ENCODE assay signal across 8 cellular contexts in the genomic region with DNA sequence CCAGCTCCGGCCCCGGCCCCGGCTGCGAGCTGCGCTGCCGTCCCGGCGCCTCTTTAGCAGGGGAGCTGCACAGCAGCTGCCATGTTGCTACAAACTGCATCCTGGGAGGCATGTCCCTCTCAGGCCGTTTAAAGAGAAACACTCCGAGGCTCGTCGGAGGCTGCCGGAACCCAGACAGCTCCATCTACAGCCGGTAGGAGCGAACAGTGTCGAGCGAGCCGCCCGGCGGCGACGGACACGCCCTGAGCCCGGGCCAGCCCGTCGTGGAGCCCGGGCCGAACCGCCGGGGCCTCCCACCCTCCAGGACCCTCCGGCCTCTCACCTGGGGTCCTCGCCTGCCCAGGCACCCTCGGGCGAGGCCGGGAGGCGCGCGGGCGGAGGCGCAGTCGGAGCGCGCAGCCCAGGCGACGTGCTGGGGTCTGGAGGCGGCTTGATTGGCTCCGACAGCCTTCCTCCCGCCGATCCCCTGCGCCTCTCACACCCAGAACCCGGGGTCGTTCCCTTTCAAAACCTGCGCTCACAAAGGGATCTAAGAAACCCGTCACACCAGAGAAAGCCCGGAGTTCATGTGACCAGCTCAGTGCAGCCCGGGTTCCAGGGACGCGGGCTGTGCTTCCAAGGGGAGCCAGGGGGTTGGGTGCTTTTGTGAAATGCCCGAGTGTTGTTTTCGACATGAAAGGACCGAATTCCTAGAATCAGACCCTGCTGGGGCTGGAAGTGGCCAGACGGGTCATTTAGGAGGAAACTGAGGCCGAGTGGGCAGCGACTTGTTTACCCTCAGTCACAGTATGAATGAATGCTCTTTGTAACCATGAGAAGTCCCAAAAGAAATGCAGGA. TPM values are rescaled to one million over a fixed set of nuclear protein-coding genes. Genes with fewer than 3 reads are reported as not detected.
DNase-seq lines count a peak whose midpoint lies in the region; ATAC-seq and TF ChIP-seq lines count a peak whose summit lies in the region.

A gene (minus strand): TSS at position 570 of the 838 bp plus-strand sequence. CDS start 5,040 bp downstream, outside the sequence.

- DNase-seq in EH (ENCODE audit: low read depth) = peak; percentile 90
- DNase-seq in KBM-7 = peak; percentile 83
- DNase-seq in RWPE2 (ENCODE audit: low spot score) = no peak
- peak; percentile 75 for DNase-seq in activated effector memory CD4-positive, alpha-beta T cell treated with Interleukin-2 at 50 U/mL for 16 hours
- peak; percentile 62 to 75 for DNase-seq in foreskin keratinocyte
- DNase-seq in neuronal stem cell (ENCODE audit: low spot score) = peak; percentile 71

- H4K8ac ChIP-seq in neuronal stem cell (ENCODE audit: low read depth, low read length) = peak within 1 kb of the TSS; percentile 86

- H3K4me2 ChIP-seq in neuronal stem cell (ENCODE audit: insufficient read depth, low read length, poor library complexity, severe bottlenecking) = peak within 1 kb of the TSS; percentile 86

- no peak within 1 kb of the TSS for H4K91ac ChIP-seq in neuronal stem cell (ENCODE audit: low read depth, low read length, poor library complexity)

- H3K79me1 ChIP-seq in neuronal stem cell (ENCODE audit: low read depth, low read length) = peaks cover 6% of the 10 kb centered on the region

- H2BK120ac ChIP-seq in neuronal stem cell (ENCODE audit: low read depth, low read length) = peak within 1 kb of the TSS; percentile 41

- TF ChIP-seq CTCF in RWPE2 (IDR thresholded peaks at IDR 0.05; ENCODE audit: poor library complexity, severe bottlenecking) = peak; percentile 74
- peak; percentile 80 for TF ChIP-seq CTCF in foreskin keratinocyte (conservative IDR thresholded peaks at IDR 0.05)

- in situ Hi-C loops in KBM-7 (cut with MboI; ENCODE audit: low pct_unique_long_range_greater_than_20kb, low sequenced_read_pairs) = no loop called here

- no peak within 1 kb of the TSS for H2BK12ac ChIP-seq in neuronal stem cell (ENCODE audit: low read length)

- H3K4me3 ChIP-seq in RWPE2 (ENCODE audit: severe bottlenecking) (peak within 1 kb of the TSS; percentile 95), neuronal stem cell (ENCODE audit: low read length in 2 of 2) (peak within 1 kb of the TSS; percentile 63 to 81), subcutaneous abdominal adipose tissue (ENCODE audit: low read depth in 1 of 5, low read length in 5 of 5) (peak within 1 kb of the TSS; percentile 78 to 87 (median 85))

- no peak within 1 kb of the TSS for H3K14ac ChIP-seq in neuronal stem cell (ENCODE audit: low read length)

- H2BK5ac ChIP-seq in neuronal stem cell (ENCODE audit: low read length) = no peak within 1 kb of the TSS

- peak within 1 kb of the TSS; percentile 95 for H2BK15ac ChIP-seq in neuronal stem cell (ENCODE audit: low read length)

- peak within 1 kb of the TSS; percentile 96 for H3K18ac ChIP-seq in neuronal stem cell (ENCODE audit: low read length)

- no peak within 1 kb of the TSS for H2AK5ac ChIP-seq in neuronal stem cell (ENCODE audit: low read depth, low read length)

- peak within 1 kb of the TSS; percentile 94 for H2AFZ ChIP-seq in neuronal stem cell (ENCODE audit: low read length)

- H3K36me3 ChIP-seq in RWPE2 (ENCODE audit: low read depth) (peaks cover 17% of the 10 kb centered on the region; the same call in 1 of the 2 replicates), neuronal stem cell (replicated peaks in 1 of 2; ENCODE audit: control insufficient read depth in 2 of 2, insufficient read depth in 2 of 2, low read length in 2 of 2) (peaks cover 2 to 16% of the 10 kb centered on the region in 2 donors), subcutaneous abdominal adipose tissue (ENCODE audit: control insufficient read depth in 5 of 5, insufficient read depth in 5 of 5, low read length in 5 of 5) (peaks cover 0 to 11% (median 6%) of the 10 kb centered on the region in 5 donors)

- H3K4me1 ChIP-seq in RWPE2 (ENCODE audit: insufficient read depth, poor library complexity, severe bottlenecking) = peaks cover 4% of the 10 kb centered on the region
- H3K4me1 ChIP-seq in foreskin keratinocyte = peaks cover 9% of the 10 kb centered on the region
- H3K4me1 ChIP-seq in neuronal stem cell (ENCODE audit: control insufficient read depth in 2 of 2, insufficient read depth in 1 of 2, low read depth in 1 of 2, low read length in 2 of 2) = peaks cover 2 to 7% of the 10 kb centered on the region in 2 donors
- peaks cover 2 to 24% (median 20%) of the 10 kb centered on the region in 5 donors for H3K4me1 ChIP-seq in subcutaneous abdominal adipose tissue (ENCODE audit: control insufficient read depth in 5 of 5, insufficient read depth in 5 of 5, low read length in 5 of 5)

- H3K23ac ChIP-seq in neuronal stem cell (ENCODE audit: low read depth, low read length, poor library complexity) = peak within 1 kb of the TSS; percentile 98

- peak within 1 kb of the TSS; percentile 87 for H3K9ac ChIP-seq in neuronal stem cell (ENCODE audit: low read depth, low read length, poor library complexity)
- H3K9ac ChIP-seq in subcutaneous abdominal adipose tissue (ENCODE audit: low read length in 5 of 5) = peak within 1 kb of the TSS; percentile 71 to 90 (median 81)

- H3K27ac ChIP-seq in RWPE2 (ENCODE audit: poor library complexity, severe bottlenecking) = peak within 1 kb of the TSS; percentile 20
- peak within 1 kb of the TSS; percentile 45 for H3K27ac ChIP-seq in foreskin keratinocyte
- peak within 1 kb of the TSS; percentile 1 for H3K27ac ChIP-seq in neuronal stem cell (replicated peaks; ENCODE audit: low read length)
- peak within 1 kb of the TSS; percentile 64 for H3K27ac ChIP-seq in subcutaneous abdominal adipose tissue (ENCODE audit: low read depth, low read length)

- no peaks in the 10 kb centered on the region for H3K27me3 ChIP-seq in RWPE2 (ENCODE audit: insufficient read depth, poor library complexity, severe bottlenecking)
- no peaks in the 10 kb centered on the region for H3K27me3 ChIP-seq in foreskin keratinocyte
- H3K27me3 ChIP-seq in neuronal stem cell (ENCODE audit: control insufficient read depth in 3 of 3, insufficient read depth in 3 of 3, low read depth in 1 of 3, low read length in 3 of 3) = peaks cover 0 to 2% (median 0%) of the 10 kb centered on the region in 3 experiments
- no peaks in the 10 kb centered on the region for H3K27me3 ChIP-seq in subcutaneous abdominal adipose tissue (ENCODE audit: control insufficient read depth in 5 of 5, insufficient read depth in 4 of 5, low read length in 5 of 5)

- ATAC-seq in GM21723 (IDR thresholded peaks at IDR 0.05; ENCODE audit: unreplicated experiment) (peak; percentile 96), RWPE2 (ENCODE audit: low read depth) (peak; percentile 99), foreskin keratinocyte (peak; percentile 92)

- no peak within 1 kb of the TSS for H3K4ac ChIP-seq in neuronal stem cell (ENCODE audit: low read length)

- no peaks in the 10 kb centered on the region for H3K9me3 ChIP-seq in RWPE2 (ENCODE audit: severe bottlenecking)
- H3K9me3 ChIP-seq in neuronal stem cell (replicated peaks in 1 of 2; ENCODE audit: control insufficient read depth in 2 of 2, insufficient read depth in 1 of 2, low read depth in 1 of 2, low read length in 2 of 2) = peaks cover 0 to 5% of the 10 kb centered on the region in 2 donors
- no peaks in the 10 kb centered on the region for H3K9me3 ChIP-seq in subcutaneous abdominal adipose tissue (ENCODE audit: control insufficient read depth in 5 of 5, low read length in 5 of 5)

- WGBS in neuronal stem cell (ENCODE audit: extremely low coverage in 2 of 2, insufficient read length in 2 of 2, insufficient replicate concordance in 1 of 2), 2 donors = no CpG with 5 or more reads among the region's 64 CpGs

RNA-seq across cellular contexts. Expression of the gene that starts here (rescaled TPM):
- total RNA-seq in foreskin keratinocyte = 14.5 and 14.6 TPM in 2 replicates
- polyA plus RNA-seq in foreskin keratinocyte = 11.8 and 12.1 TPM in 2 replicates
- 11.3 TPM for polyA plus RNA-seq in neuronal stem cell (2013, experiment 1 of 2)
- 10.9 TPM for polyA plus RNA-seq in neuronal stem cell (2013, experiment 2 of 2)

Comparison
In these comparisons a context has a peak if more than half of its experiments do, and no peak if none do; other contexts are left out.
1. H3K27ac ChIP-seq: peak in every context shown above with its lines; median percentile 64 in subcutaneous abdominal adipose tissue; 45 in foreskin keratinocyte; 20 in RWPE2; 1 in neuronal stem cell.